ENCODE assay signal across 1 cellular context in genomic region chr20:3250091-3250504, GRCh38.
TF ChIP-seq lines count a peak whose summit lies in the region.

No MANE protein-coding gene starts in this region.

TF ChIP-seq in Ishikawa, 13 proteins besides CTCF, POLR2A, EP300 and RAD21 (continued from another document):
- TF ChIP-seq USF1 (IDR thresholded peaks at IDR 0.05) = no peak
- TF ChIP-seq ZBTB7A (IDR thresholded peaks at IDR 0.05; ENCODE audit: low read depth) = no peak
